Comparison of ENCODE assay signal across 8 cellular contexts in genomic region chr16:73172621-73173312, GRCh38.
DNase-seq lines count a peak whose midpoint lies in the region; ATAC-seq and TF ChIP-seq lines count a peak whose summit lies in the region.

No MANE protein-coding gene starts in this region.

- WGBS in gastroesophageal sphincter (ENCODE audit: low coverage in 1 of 2), 2 donors, result 24 to 25% methylated on average over 4 to 11 of the region's 12 CpGs

- no peaks in the 10 kb centered on the region for H3K79me2 ChIP-seq in HCT116 (ENCODE audit: insufficient read depth, low read length)

- RAD21 ChIA-PET in HCT116 (lab: Charles Lee; ENCODE audit: low non-redundant PET in 1 of 2, low total read pairs in 2 of 2, uncharacterized antibody in 2 of 2, unreplicated experiment in 2 of 2), result no interaction called here

- H3K4me3 ChIP-seq in HCT116 (replicated peaks in 1 of 2; ENCODE audit: low read depth in 1 of 2, low read length in 2 of 2) (no peak overlapping the region), gastroesophageal sphincter (peak overlapping the region in 1 of 2 donors; percentile 2), rectal smooth muscle tissue (ENCODE audit: low read length) (no peak overlapping the region)

- no TSS peak for BruUV-seq in HCT116 (replicated peaks; lab: Mats Ljungman, UMichigan)

- POLR2A ChIA-PET in HCT116 (lab: Charles Lee), result no interaction called here

- no peak for TF ChIP-seq EP300 in gastroesophageal sphincter (IDR thresholded peaks at IDR 0.05)

- no peak for ATAC-seq in HCT116
- peak; percentile 31 for ATAC-seq in gastroesophageal sphincter
- ATAC-seq in GM21723 (IDR thresholded peaks at IDR 0.05; ENCODE audit: unreplicated experiment), result no peak
- ATAC-seq in GM19452 (IDR thresholded peaks at IDR 0.05; ENCODE audit: unreplicated experiment), result no peak

- no peak overlapping the region for H3K9ac ChIP-seq in HCT116 (ENCODE audit: low read length)
- H3K9ac ChIP-seq in rectal smooth muscle tissue (ENCODE audit: low read length), result no peak overlapping the region

- no peaks in the 10 kb centered on the region for H3K9me2 ChIP-seq in HCT116 (ENCODE audit: insufficient read depth)

- no peaks in the 10 kb centered on the region for H4K20me1 ChIP-seq in HCT116 (ENCODE audit: insufficient read depth)

- H3K27me3 ChIP-seq in HCT116 (ENCODE audit: insufficient read depth, low read length) (no peaks in the 10 kb centered on the region; the same call in 1 of the 2 replicates), gastroesophageal sphincter (no peaks in the 10 kb centered on the region), rectal smooth muscle tissue (ENCODE audit: control insufficient read depth, insufficient read depth, low read length) (no peaks in the 10 kb centered on the region)

- H3K4me1 ChIP-seq in HCT116 (ENCODE audit: control insufficient read depth in 1 of 2, insufficient read depth in 2 of 2, low read length in 2 of 2), result no peaks in the 10 kb centered on the region; a peak in 2 of 4 replicates
- H3K4me1 ChIP-seq in gastroesophageal sphincter, result peaks cover 0 to 23% (median 6%) of the 10 kb centered on the region in 3 donors
- H3K4me1 ChIP-seq in rectal smooth muscle tissue (ENCODE audit: control insufficient read depth, insufficient read depth, low read length), result peaks cover 8% of the 10 kb centered on the region

- H3K27ac ChIP-seq in HCT116 (ENCODE audit: low read depth, low read length), result no peak overlapping the region
- H3K27ac ChIP-seq in gastroesophageal sphincter, result peak overlapping the region in 3 of 4 donors; percentile 36 to 74 (median 53)
- peak overlapping the region; percentile 50 for H3K27ac ChIP-seq in rectal smooth muscle tissue (ENCODE audit: low read depth, low read length)

- intact Hi-C loops in HCT116 (cut with micrococcal nuclease), result no loop called here

- DNase-seq in HCT116 (ENCODE audit: low read depth, low spot score) (no peak), SHP77 treated with DMSO at 0.1 percent for 48 hours (lab: John Stamatoyannopoulos, UW) (peak; percentile 92), activated T-cell treated with anti-CD3 and anti-CD28 coated beads for 4 hours (no peak), HT-29 (ENCODE audit: low spot score) (no peak)

- H3K36me3 ChIP-seq in HCT116 (ENCODE audit: control insufficient read depth in 1 of 2, insufficient read depth in 2 of 2, low read length in 2 of 2) (no peaks in the 10 kb centered on the region), gastroesophageal sphincter (no peaks in the 10 kb centered on the region), rectal smooth muscle tissue (ENCODE audit: control insufficient read depth, insufficient read depth, low read length) (no peaks in the 10 kb centered on the region)

- H3K9me3 ChIP-seq in HCT116 (ENCODE audit: control insufficient read depth in 1 of 2, insufficient read depth in 1 of 2, low read depth in 1 of 2, low read length in 2 of 2), result no peaks in the 10 kb centered on the region
- H3K9me3 ChIP-seq in gastroesophageal sphincter, result no peaks in the 10 kb centered on the region

- TF ChIP-seq POLR2A in HCT116 (IDR thresholded peaks at IDR 0.05; ENCODE audit: borderline replicate concordance, extremely low read depth, insufficient read depth, insufficient read length) (no peak), gastroesophageal sphincter (IDR thresholded peaks at IDR 0.05) (no peak)

- TF ChIP-seq CTCF in HCT116 (IDR thresholded peaks at IDR 0.05 in 2 of 3, conservative IDR thresholded peaks at IDR 0.05 in 1 of 3; ENCODE audit: borderline replicate concordance in 1 of 3, insufficient read depth in 1 of 3, low read depth in 2 of 3, low read length in 2 of 3) (peak; percentile 22 to 42 (median 27); a peak in 4 of 6 replicates), gastroesophageal sphincter (IDR thresholded peaks at IDR 0.05) (peak in 3 of 4 experiments; percentile 10 to 35 (median 11))

- TF ChIP-seq RAD21 in HCT116 (IDR thresholded peaks at IDR 0.05; ENCODE audit: low read depth), result peak; percentile 36

- H2AFZ ChIP-seq in HCT116 (ENCODE audit: low read depth, low read length, poor library complexity, severe bottlenecking), result peak overlapping the region; percentile 14

- H3K4me2 ChIP-seq in HCT116 (ENCODE audit: low read length), result no peak overlapping the region

- CTCF ChIA-PET in HCT116 (lab: Charles Lee), result interaction anchor here (0.8 to 1.0 kb wide), 2 partner anchors 9 to 340 kb away, joined by 6 read pairs; no protein-coding TSS in a partner anchor

TF ChIP-seq in HCT116, 20 proteins besides CTCF, POLR2A, EP300 and RAD21:
- TF ChIP-seq SP1 (IDR thresholded peaks at IDR 0.05; ENCODE audit: low read depth), result 0 out of 2 replicates have a peak, but pooled peaks have one; percentile 14
- TF ChIP-seq SRF (IDR thresholded peaks at IDR 0.05; ENCODE audit: low read depth), result no peak
